In the genomic region with DNA sequence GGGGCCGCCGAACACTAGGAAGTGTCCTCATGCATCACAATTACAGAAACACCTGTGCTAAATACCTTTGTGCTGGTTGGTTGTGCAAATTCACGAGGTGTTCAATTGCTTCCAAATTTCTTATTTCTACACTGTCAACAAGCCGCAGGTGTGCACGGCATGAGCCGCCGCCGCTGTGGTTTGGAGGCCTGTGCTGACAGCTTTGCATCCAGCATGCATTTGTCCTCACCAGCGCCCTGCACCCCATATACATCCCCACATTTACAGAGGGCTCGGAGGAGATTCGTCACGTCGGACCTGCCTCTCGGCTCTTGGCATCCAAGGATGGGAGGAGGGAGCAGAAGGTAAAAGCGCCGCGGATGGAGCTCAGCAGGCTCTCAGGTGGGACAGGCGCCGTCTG, we compare ENCODE assay signal across 18 cellular contexts.
DNase-seq lines count a peak whose midpoint lies in the region; ATAC-seq and TF ChIP-seq lines count a peak whose summit lies in the region.
"Had no signal": no experiment of that assay in that cellular context is flagged by ENCODE, and none has a peak within 500 bp of the region (broad histone marks: within the 10 kb centered on the region; RNA-seq: fewer than 3 reads in every experiment).

No MANE protein-coding gene starts in this region.

- H3K4me3 Mint-ChIP-seq in endodermal cell: no peak overlapping the region
- no peak overlapping the region for H3K4me3 Mint-ChIP-seq in Calu3 (ENCODE audit: low read depth, unreplicated experiment)
- H3K4me3 Mint-ChIP-seq: CD14-positive monocyte; CD4-positive, alpha-beta memory T cell; CD4-positive, CD25-positive, alpha-beta regulatory T cell; CD8-positive, alpha-beta memory T cell had no signal

- H3K4me3 ChIP-seq in H7 (ENCODE audit: insufficient read depth, low read depth, low read length): no peak overlapping the region
- H3K4me3 ChIP-seq in endodermal cell (ENCODE audit: low read length): no peak overlapping the region
- no peak overlapping the region for H3K4me3 ChIP-seq in lung
- H3K4me3 ChIP-seq: BLaER1 had no signal

- ATAC-seq in lung (ENCODE audit: insufficient read depth, low FRiP score) (no peak), HG02973 (IDR thresholded peaks at IDR 0.05; ENCODE audit: unreplicated experiment) (no peak)

- no peaks in the 10 kb centered on the region for H3K4me1 Mint-ChIP-seq in endodermal cell
- no peaks in the 10 kb centered on the region for H3K4me1 Mint-ChIP-seq in Calu3 (ENCODE audit: low read depth, unreplicated experiment)
- H3K4me1 Mint-ChIP-seq: CD14-positive monocyte; CD4-positive, alpha-beta memory T cell; CD8-positive, alpha-beta memory T cell had no signal

- H3K9me3 Mint-ChIP-seq in endodermal cell (no peaks in the 10 kb centered on the region), Calu3 (ENCODE audit: low read depth, unreplicated experiment) (peaks cover 4% of the 10 kb centered on the region)

- intact Hi-C loops in Calu3 (cut with micrococcal nuclease; ENCODE audit: unreplicated experiment): no loop called here

- TF ChIP-seq CTCF in endodermal cell (conservative IDR thresholded peaks at IDR 0.05): no peak
- TF ChIP-seq CTCF in lung (IDR thresholded peaks at IDR 0.05; ENCODE audit: control extremely low read depth, extremely low read depth): no peak
- TF ChIP-seq CTCF in Calu3 (IDR thresholded peaks at IDR 0.05; ENCODE audit: unreplicated experiment): no peak

- no peaks in the 10 kb centered on the region for H3K9me3 ChIP-seq in endodermal cell (ENCODE audit: control insufficient read depth, low read length)
- peaks cover 0 to 7% of the 10 kb centered on the region in 2 donors for H3K9me3 ChIP-seq in lung (ENCODE audit: control insufficient read depth in 2 of 2, insufficient read depth in 1 of 2, low read length in 1 of 2)
- H3K9me3 ChIP-seq: BE2C, BLaER1 had no signal

- H3K36me3 ChIP-seq in H7 (replicated peaks; ENCODE audit: control insufficient read depth, insufficient read depth, low read length) (no peaks in the 10 kb centered on the region), endodermal cell (ENCODE audit: control insufficient read depth, insufficient read depth, low read length) (no peaks in the 10 kb centered on the region), lung (ENCODE audit: control insufficient read depth in 2 of 2, insufficient read depth in 2 of 2, low read length in 2 of 2) (no peaks in the 10 kb centered on the region)
- H3K36me3 ChIP-seq: BE2C, BLaER1 had no signal

- no peak overlapping the region for H3K27ac Mint-ChIP-seq in endodermal cell
- H3K27ac Mint-ChIP-seq in Calu3 (ENCODE audit: unreplicated experiment): no peak overlapping the region
- H3K27ac Mint-ChIP-seq: CD4-positive, alpha-beta memory T cell; CD4-positive, CD25-positive, alpha-beta regulatory T cell had no signal

- DNase-seq in H7 (peak; percentile 45), endodermal cell (peak; percentile 44), lung (ENCODE audit: low spot score) (peak; percentile 16), LoVo (ENCODE audit: low spot score) (no peak), Calu3 (no peak)
- DNase-seq: 8988T; ACHN; BE2C; C1 segment of cervical spinal cord; CD4-positive, alpha-beta memory T cell; CD4-positive, CD25-positive, alpha-beta regulatory T cell; CD8-positive, alpha-beta memory T cell; COR-L47; DMS79 treated with DMSO at 0.1 percent for 48 hours; GF-D8 had no signal

- BruUV-seq in Calu3 (replicated peaks; lab: Mats Ljungman, UMichigan): no TSS peak

- no peak overlapping the region for H3K9ac ChIP-seq in endodermal cell (ENCODE audit: extremely low read depth, low read length, poor library complexity, severe bottlenecking)
- H3K9ac ChIP-seq: BLaER1 had no signal

- no peaks in the 10 kb centered on the region for H3K27me3 ChIP-seq in H7 (ENCODE audit: control insufficient read depth, insufficient read depth, low read length)
- H3K27me3 ChIP-seq in endodermal cell (ENCODE audit: control insufficient read depth, insufficient read depth, low read length, poor library complexity, severe bottlenecking): no peaks in the 10 kb centered on the region
- no peaks in the 10 kb centered on the region for H3K27me3 ChIP-seq in lung (ENCODE audit: control insufficient read depth, insufficient read depth)
- H3K27me3 ChIP-seq: BE2C, BLaER1 had no signal

- CTCF ChIA-PET in Calu3 (lab: Charles Lee): no interaction called here

- WGBS in endodermal cell (ENCODE audit: insufficient coverage in 1 of 2, insufficient read length in 1 of 2), 2 experiments: 89 to 91% methylated on average over 13 to 19 of the region's 19 CpGs
- whole genome bisulfite sequencing in lung, 2 donors: 80% methylated on average over 19 of the region's 19 CpGs

- no peaks in the 10 kb centered on the region for H3K36me3 Mint-ChIP-seq in endodermal cell (ENCODE audit: low read depth)
- no peaks in the 10 kb centered on the region for H3K36me3 Mint-ChIP-seq in Calu3 (ENCODE audit: insufficient read depth, unreplicated experiment)
- H3K36me3 Mint-ChIP-seq: CD14-positive monocyte; CD4-positive, alpha-beta memory T cell; CD4-positive, CD25-positive, alpha-beta regulatory T cell; CD8-positive, alpha-beta memory T cell had no signal

- H3K4me1 ChIP-seq in endodermal cell (ENCODE audit: control insufficient read depth, insufficient read depth, low read length) (no peaks in the 10 kb centered on the region), lung (ENCODE audit: control insufficient read depth in 2 of 2, insufficient read depth in 2 of 2, low read length in 2 of 2) (no peaks in the 10 kb centered on the region)
- H3K4me1 ChIP-seq: BE2C had no signal

- H3K27ac ChIP-seq in endodermal cell (ENCODE audit: low read depth, low read length): no peak overlapping the region
- no peak overlapping the region for H3K27ac ChIP-seq in lung (ENCODE audit: low read depth in 1 of 2, low read length in 1 of 2)
- H3K27ac ChIP-seq: BLaER1 had no signal

- H3K27me3 Mint-ChIP-seq in endodermal cell (ENCODE audit: insufficient read depth) (no peaks in the 10 kb centered on the region), Calu3 (ENCODE audit: unreplicated experiment) (no peaks in the 10 kb centered on the region)

Comparison
In these comparisons a context has a peak if more than half of its experiments do, and no peak if none do; other contexts are left out.
1. DNase-seq: peak in H7 (single experiment), endodermal cell (single experiment) and lung (single experiment); none in LoVo (single experiment) and Calu3 (single experiment).